In genomic region chr21:45358261-45358670, GRCh38 we compare ENCODE assay signal across 21 cellular contexts. TPM values are rescaled to one million over a fixed set of nuclear protein-coding genes. Genes with fewer than 3 reads are reported as not detected.
DNase-seq lines count a peak whose midpoint lies in the region; ATAC-seq, FAIRE-seq and TF ChIP-seq lines count a peak whose summit lies in the region.
"Had no signal": no experiment of that assay in that cellular context is flagged by ENCODE, and none has a peak within 500 bp of the region (broad histone marks: within the 10 kb centered on the region; RNA-seq: fewer than 3 reads in every experiment).

No MANE protein-coding gene starts in this region.

- CTCF ChIA-PET in H1 (lab: Charles Lee; ENCODE audit: partially characterized antibody): interaction anchor here (0.7 to 4.6 kb wide), 17 partner anchors 10 to 100 kb away, joined by 3 to 39 read pairs (median 5); no protein-coding TSS in a partner anchor

- H3K18ac ChIP-seq in H1 (ENCODE audit: extremely low read depth, low read length) (no peak overlapping the region; the same call in 1 of the 2 replicates), mesendoderm (ENCODE audit: low read length) (no peak overlapping the region)

- TF ChIP-seq POLR2A in H1 (IDR thresholded peaks at IDR 0.05; ENCODE audit: control extremely low read depth in 1 of 2, low read depth in 2 of 2, low read length in 2 of 2): no peak
- TF ChIP-seq POLR2A in spleen (IDR thresholded peaks at IDR 0.05): no peak

- H2BK5ac ChIP-seq in H1 (ENCODE audit: low read depth, low read length): no peak overlapping the region
- no peak overlapping the region for H2BK5ac ChIP-seq in mesendoderm (ENCODE audit: low read length)

- H3K79me2 ChIP-seq in H1 (ENCODE audit: control insufficient read depth in 1 of 2, insufficient read depth in 2 of 2, low read length in 2 of 2) (no peaks in the 10 kb centered on the region), mesendoderm (ENCODE audit: control insufficient read depth, insufficient read depth, low read length) (no peaks in the 10 kb centered on the region)

- H3K36me3 ChIP-seq in H7 (replicated peaks; ENCODE audit: control insufficient read depth, insufficient read depth, low read length) (no peaks in the 10 kb centered on the region), H1 (ENCODE audit: control insufficient read depth in 2 of 4, insufficient read depth in 4 of 4, low read length in 3 of 4) (no peaks in the 10 kb centered on the region), mesendoderm (ENCODE audit: control insufficient read depth, insufficient read depth, low read length) (no peaks in the 10 kb centered on the region), spleen (no peaks in the 10 kb centered on the region)

- DNase-seq in H7 (peak; percentile 46), H1 (ENCODE audit: low read depth in 1 of 2, low spot score in 2 of 2) (no peak), mesendoderm (no peak), spleen (no peak), NOMO-1 treated with DMSO at 0.1 percent for 48 hours (lab: John Stamatoyannopoulos, UW; ENCODE audit: unreplicated experiment) (no peak), DMS153 (lab: John Stamatoyannopoulos, UW) (no peak)
- DNase-seq: activated CD4-positive, CD25-positive, alpha-beta regulatory T cell; activated T-cell treated with anti-CD3 and anti-CD28 coated beads, Interleukin-2, amount 50 U/mL, for 72 hours; CD4-positive, alpha-beta memory T cell; DMS79; foreskin melanocyte; GOT3; MV-4-11; NCI-H2029; NCI-H510A treated with DMSO at 0.1 percent for 48 hours; occipital lobe; small intestine; stimulated activated CD4-positive, alpha-beta T cell treated with anti-CD3 and anti-CD28 coated beads, Interleukin-4, amount 100 ng/mL, for 4 hours had no signal

- WGBS in H1 (ENCODE audit: extremely low coverage in 1 of 2, insufficient coverage in 1 of 2, insufficient read length in 1 of 2, insufficient replicate concordance in 2 of 2, low coverage in 1 of 2, low lambda C conversion rate in 2 of 2, missing lambda C conversion rate in 1 of 2), 2 experiments: 93% methylated on average over 15 of the region's 15 CpGs; no CpG with 5 or more reads in 1 of the 2 experiments
- WGBS in mesendoderm (ENCODE audit: extremely low coverage, insufficient coverage, low lambda C conversion rate): no CpG with 5 or more reads among the region's 15 CpGs
- WGBS in spleen, 5 donors: 87 to 96% (median 93%) methylated on average over 15 of the region's 15 CpGs

- H2BK120ac ChIP-seq in H1 (replicated peaks; ENCODE audit: low read depth, low read length) (no peak overlapping the region), mesendoderm (ENCODE audit: low read depth, low read length) (no peak overlapping the region)

- H3K56ac ChIP-seq in H1 (replicated peaks; ENCODE audit: insufficient read length, low read depth, low read length) (no peak overlapping the region), mesendoderm (ENCODE audit: low read length) (peak overlapping the region; percentile 38)

- no peak overlapping the region for H2BK20ac ChIP-seq in H1 (ENCODE audit: low read length)

- no peaks in the 10 kb centered on the region for H3K23me2 ChIP-seq in H1 (ENCODE audit: low read depth, low read length)

- H3K4me3 ChIP-seq in H7 (ENCODE audit: insufficient read depth, low read depth, low read length): no peak overlapping the region
- no peak overlapping the region for H3K4me3 ChIP-seq in H1 (ENCODE audit: extremely low read depth in 1 of 4, insufficient read depth in 2 of 4, low read depth in 3 of 4, low read length in 4 of 4)
- no peak overlapping the region for H3K4me3 ChIP-seq in mesendoderm (ENCODE audit: low read length)
- H3K4me3 ChIP-seq in spleen: no peak overlapping the region

- intact Hi-C loops in spleen (cut with DNase I; ENCODE audit: low total_unique reads): no loop called here

- H3K9ac ChIP-seq in H1 (replicated peaks in 1 of 4; ENCODE audit: extremely low read depth in 1 of 4, low read depth in 3 of 4, low read length in 3 of 4) (no peak overlapping the region), mesendoderm (ENCODE audit: low read length) (no peak overlapping the region)

- no peak overlapping the region for H3K4ac ChIP-seq in H1 (replicated peaks; ENCODE audit: insufficient read length, low read depth, low read length)
- no peak overlapping the region for H3K4ac ChIP-seq in mesendoderm (ENCODE audit: low read depth, low read length)

- H4K8ac ChIP-seq in H1 (ENCODE audit: extremely low read depth, insufficient read depth, low read length) (peak overlapping the region; percentile 76; the same call in 1 of the 2 replicates), mesendoderm (ENCODE audit: low read depth, low read length) (no peak overlapping the region)

- no peaks in the 10 kb centered on the region for H3K27me3 ChIP-seq in H7 (ENCODE audit: control insufficient read depth, insufficient read depth, low read length)
- no peaks in the 10 kb centered on the region; a peak in 1 of 7 replicates for H3K27me3 ChIP-seq in H1 (replicated peaks in 1 of 4; ENCODE audit: control insufficient read depth in 3 of 4, extremely low read depth in 1 of 4, insufficient read depth in 3 of 4, low read length in 3 of 4)
- no peaks in the 10 kb centered on the region for H3K27me3 ChIP-seq in mesendoderm (ENCODE audit: insufficient read depth, low read length, poor library complexity)
- H3K27me3 ChIP-seq in spleen (replicated peaks in 1 of 7): peaks cover 0 to 33% (median 0%) of the 10 kb centered on the region in 7 donors

- H2AFZ ChIP-seq in H1 (ENCODE audit: low read length): no peak overlapping the region

- no peak overlapping the region for H3K27ac ChIP-seq in H1 (ENCODE audit: low read depth, low read length)
- H3K27ac ChIP-seq in mesendoderm (ENCODE audit: low read depth, low read length): no peak overlapping the region
- H3K27ac ChIP-seq in spleen: peak overlapping the region in 7 of 8 donors; percentile 52 to 80 (median 68)

- H3K4me2 ChIP-seq in H1 (ENCODE audit: insufficient read depth in 1 of 2, low read depth in 2 of 2, low read length in 2 of 2) (no peak overlapping the region), mesendoderm (ENCODE audit: low read length) (no peak overlapping the region)

- H3K79me1 ChIP-seq in H1 (ENCODE audit: low read depth, low read length) (no peaks in the 10 kb centered on the region), mesendoderm (ENCODE audit: low read length) (no peaks in the 10 kb centered on the region)

- no peak for TF ChIP-seq CTCF in H1 (IDR thresholded peaks at IDR 0.05; ENCODE audit: control extremely low read depth in 1 of 3, insufficient read depth in 1 of 3, low read depth in 1 of 3, low read length in 3 of 3)
- no peak for TF ChIP-seq CTCF in spleen (IDR thresholded peaks at IDR 0.05 in 8 of 11, conservative IDR thresholded peaks at IDR 0.05 in 3 of 11)

- no peak overlapping the region for H4K5ac ChIP-seq in H1 (ENCODE audit: insufficient read length, low read depth, low read length)
- H4K5ac ChIP-seq in mesendoderm (ENCODE audit: low read length): no peak overlapping the region

- no peak for TF ChIP-seq EP300 in H1 (IDR thresholded peaks at IDR 0.05; ENCODE audit: borderline replicate concordance in 1 of 2, low read depth in 2 of 2, low read length in 2 of 2)

- H3K9me3 ChIP-seq in H1 (ENCODE audit: insufficient read depth in 2 of 2, low read depth in 1 of 2, low read length in 1 of 2): no peaks in the 10 kb centered on the region
- no peaks in the 10 kb centered on the region for H3K9me3 ChIP-seq in spleen

- no peak overlapping the region for H3K14ac ChIP-seq in H1 (ENCODE audit: insufficient read length)

- peak overlapping the region; percentile 5; the same call in 1 of the 2 replicates for H2BK12ac ChIP-seq in H1 (ENCODE audit: low read depth, low read length)

- ATAC-seq in HG03457 (IDR thresholded peaks at IDR 0.05; ENCODE audit: unreplicated experiment) (no peak), HG03159 (IDR thresholded peaks at IDR 0.05; ENCODE audit: unreplicated experiment) (no peak)
- ATAC-seq: activated naive CD4-positive, alpha-beta T cell treated with anti-CD3 and anti-CD28 coated beads, Interleukin-2, amount 50 U/mL, for 72 hours; activated T-cell treated with anti-CD3 and anti-CD28 coated beads, Interleukin-2, amount 50 U/mL, for 72 hours had no signal

- H3K23ac ChIP-seq in H1 (ENCODE audit: insufficient read length) (no peak overlapping the region), mesendoderm (ENCODE audit: low read length) (peak overlapping the region; percentile 96)

- no peak for FAIRE-seq in H1 (lab: Jason Lieb, UNC)
- FAIRE-seq: small intestine had no signal

- no peak for TF ChIP-seq RAD21 in H1 (IDR thresholded peaks at IDR 0.05 in 1 of 2, conservative IDR thresholded peaks at IDR 0.05 in 1 of 2; ENCODE audit: low read depth in 2 of 2, low read length in 2 of 2)

- H3K4me1 ChIP-seq in H1 (replicated peaks in 1 of 4; ENCODE audit: control insufficient read depth in 3 of 4, insufficient read depth in 4 of 4, low read length in 3 of 4) (peaks cover 6 to 16% (median 11%) of the 10 kb centered on the region in 4 experiments), mesendoderm (ENCODE audit: control insufficient read depth, low read depth, low read length) (peaks cover 9% of the 10 kb centered on the region), spleen (peaks cover 0 to 20% (median 7%) of the 10 kb centered on the region in 6 donors)

- no peak overlapping the region for H2AK5ac ChIP-seq in H1 (ENCODE audit: low read depth, low read length)
- H2AK5ac ChIP-seq in mesendoderm (ENCODE audit: low read length): peak overlapping the region; percentile 36

- H4K91ac ChIP-seq in H1 (replicated peaks; ENCODE audit: insufficient read length, low read length): no peak overlapping the region

- H4K20me1 ChIP-seq in H1 (replicated peaks in 1 of 2; ENCODE audit: control insufficient read depth in 1 of 2, insufficient read depth in 2 of 2, low read length in 2 of 2): peaks cover 0 to 1% of the 10 kb centered on the region in 2 experiments

- H2BK15ac ChIP-seq in H1 (ENCODE audit: low read length) (peak overlapping the region; percentile 21; the same call in 1 of the 2 replicates), mesendoderm (replicated peaks; ENCODE audit: low read depth) (no peak overlapping the region)

- POLR2A ChIA-PET in H1 (lab: Charles Lee; ENCODE audit: partially characterized antibody): interaction anchor here (0.8 to 3.1 kb wide), 3 partner anchors 25 to 49 kb away, joined by 3 to 11 read pairs (median 3); no protein-coding TSS in a partner anchor

RNA-seq across cellular contexts. Expression of gene COL18A1, which starts 46.7 kb away (rescaled TPM):
- 327 and 328 TPM in 2 replicates for total RNA-seq in H7 (2014; rRNA removed; shearing (Covaris generic))
- 201 and 205 TPM in 2 replicates for total RNA-seq in H1 (2021; fragmentation: NEBNext Ultra II Directional; extraction: Animal tissue kit (Norgen Biotek cat#: 25700))
- polyA plus RNA-seq in H1 (2011; rRNA removed): 145 and 239 TPM in 2 replicates
- polyA plus RNA-seq in H1 (2011; cell fraction: cytosol; rRNA removed): 167 TPM
- 627 TPM for polyA plus RNA-seq in H1 (2011; cell fraction: nucleus; rRNA removed)
- 80.5 to 132 TPM (median 130 TPM) in 4 replicates for polyA plus RNA-seq in H1 (2012, experiment 1 of 2)
- polyA plus RNA-seq in H1 (2012, experiment 2 of 2): 88.9 TPM
- polyA plus RNA-seq in H1 (2013, experiment 1 of 2): 269 TPM
- 226 TPM for polyA plus RNA-seq in H1 (2013, experiment 2 of 2)
- polyA minus RNA-seq in H1 (2011; rRNA and poly(A)+ RNA removed): 30.9 and 31.7 TPM in 2 replicates
- 90.3 TPM for polyA minus RNA-seq in H1 (2011; cell fraction: cytosol; rRNA and poly(A)+ RNA removed)
- polyA minus RNA-seq in H1 (2011; cell fraction: nucleus; rRNA and poly(A)+ RNA removed): 88.2 TPM
- polyA plus RNA-seq in mesendoderm (2013, experiment 1 of 2): 84.0 TPM
- 85.5 TPM for polyA plus RNA-seq in mesendoderm (2013, experiment 2 of 2)
- 100 to 1,000 TPM in 3 of 7 donors, 10 to 100 TPM in 4; 71.8 to 208 (median 99.6) TPM for total RNA-seq in spleen
- polyA plus RNA-seq in spleen: 10 to 100 TPM; 35.0 to 66.9 (median 60.0) TPM

Comparison
In these comparisons a context has a peak if more than half of its experiments do, and no peak if none do; other contexts are left out.
1. H3K27ac ChIP-seq: peak in spleen (7 of 8); none in H1 (single experiment) and mesendoderm (single experiment).